Comparison of ENCODE assay signal across 8 cellular contexts in genomic region chr2:231785822-231786176, GRCh38. TPM values are rescaled to one million over a fixed set of nuclear protein-coding genes. Genes with fewer than 3 reads are reported as not detected.
A peak's percentile ranks its signal among the peaks of the same experiment; 100 is the strongest.
DNase-seq lines count a peak whose midpoint lies in the region; ATAC-seq and TF ChIP-seq lines count a peak whose summit lies in the region.

No MANE protein-coding gene starts in this region.

- peak overlapping the region; percentile 87 for H3K9ac ChIP-seq in adipocyte (ENCODE audit: low read length)

- H3K36me3 ChIP-seq in left ventricle myocardium inferior: peaks cover 18% of the 10 kb centered on the region
- peaks cover 12% of the 10 kb centered on the region for H3K36me3 ChIP-seq in adipocyte (ENCODE audit: control insufficient read depth, insufficient read depth, low read length, severe bottlenecking)
- H3K36me3 ChIP-seq in uterus: no peaks in the 10 kb centered on the region

- H3K27me3 ChIP-seq in left ventricle myocardium inferior (ENCODE audit: low read depth) (no peaks in the 10 kb centered on the region), adipocyte (replicated peaks; ENCODE audit: control insufficient read depth, insufficient read depth, low read length) (no peaks in the 10 kb centered on the region), uterus (no peaks in the 10 kb centered on the region)

- H3K4me3 ChIP-seq in left ventricle myocardium inferior: peak overlapping the region; percentile 96
- H3K4me3 ChIP-seq in adipocyte (ENCODE audit: low read length): peak overlapping the region; percentile 92
- H3K4me3 ChIP-seq in lower leg skin (ENCODE audit: low read depth, poor library complexity, severe bottlenecking): peak overlapping the region; percentile 85
- peak overlapping the region; percentile 55 to 67 for H3K4me3 ChIP-seq in uterus

- intact Hi-C loops in left ventricle myocardium inferior (cut with micrococcal nuclease) (no loop called here), Right ventricle myocardium inferior (cut with DNase I) (no loop called here), lower leg skin (cut with DNase I; ENCODE audit: low total_unique reads) (no loop called here), uterus (cut with DNase I; ENCODE audit: low total_unique reads) (no loop called here)

- H3K9me3 ChIP-seq in left ventricle myocardium inferior (replicated peaks) (no peaks in the 10 kb centered on the region), adipocyte (ENCODE audit: control insufficient read depth, low read length) (no peaks in the 10 kb centered on the region), uterus (no peaks in the 10 kb centered on the region)

- H3K4me1 ChIP-seq in left ventricle myocardium inferior (peaks cover 83% of the 10 kb centered on the region), adipocyte (ENCODE audit: control insufficient read depth, insufficient read depth, low read length) (peaks cover 33% of the 10 kb centered on the region), uterus (no peaks in the 10 kb centered on the region)

- no peak for ATAC-seq in Right ventricle myocardium inferior

- WGBS in lower leg skin, 2 donors: 35 to 39% methylated on average over 6 of the region's 6 CpGs

- TF ChIP-seq POLR2A in lower leg skin (IDR thresholded peaks at IDR 0.05) (no peak), uterus (IDR thresholded peaks at IDR 0.05) (no peak)

- H3K27ac ChIP-seq in left ventricle myocardium inferior (replicated peaks) (peak overlapping the region; percentile 78), uterus (peak overlapping the region; percentile 53 to 64)

- DNase-seq in left ventricle myocardium inferior (no peak), Right ventricle myocardium inferior (ENCODE audit: missing footprints) (no peak), adipocyte (ENCODE audit: low read depth) (no peak), lower leg skin (ENCODE audit: low spot score in 2 of 2) (no peak), uterus (no peak), NCI-H1105 (lab: John Stamatoyannopoulos, UW) (no peak), C1 segment of cervical spinal cord (lab: John Stamatoyannopoulos, UW) (no peak), NCI-H1417 treated with DMSO at 0.1 percent for 48 hours (lab: John Stamatoyannopoulos, UW) (no peak)

- TF ChIP-seq CTCF in left ventricle myocardium inferior (IDR thresholded peaks at IDR 0.05; ENCODE audit: borderline replicate concordance): no peak
- no peak for TF ChIP-seq CTCF in lower leg skin (IDR thresholded peaks at IDR 0.05)
- TF ChIP-seq CTCF in uterus (IDR thresholded peaks at IDR 0.05): no peak

RNA-seq across cellular contexts. Expression of gene COPS7B, which starts 0.4 kb away (rescaled TPM):
- total RNA-seq in left ventricle myocardium inferior: 21.3 TPM
- 19.8 TPM for total RNA-seq in Right ventricle myocardium inferior
- 10 to 100 TPM; 13.7 to 35.2 (median 24.4) TPM for total RNA-seq in lower leg skin
- total RNA-seq in uterus: 10 to 100 TPM; 19.1 to 31.8 (median 24.4) TPM

RNA-seq across cellular contexts. Expression of gene PDE6D, which starts 4.7 kb away (rescaled TPM):
- total RNA-seq in left ventricle myocardium inferior (15.5 TPM), Right ventricle myocardium inferior (14.5 TPM), lower leg skin (10 to 100 TPM; 13.0 to 25.3 (median 18.1) TPM), uterus (100 to 1,000 TPM in 1 of 4 donors, 10 to 100 TPM in 3; 23.5 to 140 (median 43.6) TPM)
